10 cellular contexts compared by ENCODE assay signal in the genomic region with DNA sequence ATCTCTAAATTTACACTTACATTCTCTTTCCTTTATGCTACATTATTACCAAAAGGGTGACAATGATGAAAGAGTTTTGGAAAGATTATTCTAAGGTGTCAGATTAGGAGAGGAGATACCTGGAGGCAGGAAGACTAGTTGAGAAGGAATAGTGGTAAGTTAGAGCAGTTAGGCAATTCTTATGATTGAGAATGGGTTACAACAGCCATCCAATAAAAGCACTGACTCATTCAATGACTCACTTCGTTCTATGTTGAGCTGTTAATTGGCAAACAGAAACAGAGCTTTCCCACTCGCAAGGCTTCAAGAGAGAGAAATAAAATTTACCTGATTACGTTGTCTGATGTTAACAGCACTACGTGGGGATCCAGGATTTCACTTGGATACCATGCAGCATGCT. TPM values are rescaled to one million over a fixed set of nuclear protein-coding genes. Genes with fewer than 3 reads are reported as not detected.
DNase-seq lines count a peak whose midpoint lies in the region; ATAC-seq and TF ChIP-seq lines count a peak whose summit lies in the region.
"Had no signal": no experiment of that assay in that cellular context is flagged by ENCODE, and none has a peak within 500 bp of the region (broad histone marks: within the 10 kb centered on the region; RNA-seq: fewer than 3 reads in every experiment).

No MANE protein-coding gene starts in this region.

- 48 to 78% (median 62%) methylated on average over 4 of the region's 4 CpGs for WGBS in psoas muscle, 3 donors

- ATAC-seq in psoas muscle = peak; percentile 87 to 94 (median 92)

- H3K9ac ChIP-seq in colonic mucosa (ENCODE audit: low read depth in 2 of 2, low read length in 2 of 2) = no peak overlapping the region

- intact Hi-C loops in colonic mucosa (cut with DNase I) = no loop called here
- intact Hi-C loops in psoas muscle (cut with DNase I) = no loop called here

- TF ChIP-seq CTCF in colonic mucosa (IDR thresholded peaks at IDR 0.05) (no peak), psoas muscle (IDR thresholded peaks at IDR 0.05) (no peak)

- H3K4me3 ChIP-seq in colonic mucosa (no peak overlapping the region), psoas muscle (no peak overlapping the region), HAP-1 (no peak overlapping the region)

- DNase-seq in Daoy (ENCODE audit: low read depth) (peak; percentile 83), NCI-H460 (ENCODE audit: extremely low read depth, low read depth) (peak; percentile 90), colonic mucosa (peak; percentile 29), psoas muscle (no peak), HAP-1 (ENCODE audit: low spot score in 2 of 2) (no peak), NAMALWA (ENCODE audit: low spot score) (no peak), NCI-H1105 treated with DMSO at 0.1 percent for 48 hours (lab: John Stamatoyannopoulos, UW) (no peak), NCI-H748 (lab: John Stamatoyannopoulos, UW; ENCODE audit: unreplicated experiment) (no peak)
- DNase-seq: effector memory CD4-positive, alpha-beta T cell; stimulated activated CD8-positive, alpha-beta memory T cell treated with anti-CD3 and anti-CD28 coated beads, Interleukin-4, amount 100 ng/mL, for 48 hours had no signal

- H3K27ac ChIP-seq in colonic mucosa = peak overlapping the region; percentile 68
- H3K27ac ChIP-seq in psoas muscle = peak overlapping the region; percentile 69

- H3K27me3 ChIP-seq in colonic mucosa = no peaks in the 10 kb centered on the region
- no peaks in the 10 kb centered on the region for H3K27me3 ChIP-seq in psoas muscle (ENCODE audit: insufficient read depth in 3 of 3, low read length in 2 of 3)
- no peaks in the 10 kb centered on the region for H3K27me3 ChIP-seq in HAP-1 (ENCODE audit: low read depth)

- H3K9me3 ChIP-seq in colonic mucosa (no peaks in the 10 kb centered on the region), psoas muscle (no peaks in the 10 kb centered on the region), HAP-1 (no peaks in the 10 kb centered on the region)

- H3K4me1 ChIP-seq in colonic mucosa = peaks cover 19% of the 10 kb centered on the region
- peaks cover 56% of the 10 kb centered on the region for H3K4me1 ChIP-seq in psoas muscle
- no peaks in the 10 kb centered on the region for H3K4me1 ChIP-seq in HAP-1

- H3K36me3 ChIP-seq in colonic mucosa (peaks cover 15% of the 10 kb centered on the region), psoas muscle (ENCODE audit: insufficient read depth in 1 of 2, low read depth in 1 of 2) (peaks cover 8 to 90% of the 10 kb centered on the region in 2 donors), HAP-1 (replicated peaks) (peaks cover 70% of the 10 kb centered on the region)

- in situ Hi-C loops in HAP-1 (cut with MboI; ENCODE audit: low sequenced_read_pairs) = no loop called here

RNA-seq across cellular contexts. Expression of a gene that starts 5.8 kb away (rescaled TPM):
- 192 and 198 TPM in 2 replicates for total RNA-seq in Daoy (2014; rRNA removed; shearing (Covaris generic))
- 219 and 243 TPM in 2 replicates for total RNA-seq in NCI-H460 (2014; rRNA removed; shearing (Covaris generic))
- polyA plus RNA-seq in NCI-H460 (2014; cell fraction: nucleus; rRNA removed) = 82.1 and 96.7 TPM in 2 replicates
- 10 to 100 TPM; 66.5 to 77.6 TPM for total RNA-seq in colonic mucosa
- 10 to 100 TPM; 54.4 to 90.9 (median 84.1) TPM for total RNA-seq in psoas muscle
- polyA plus RNA-seq in psoas muscle = 100 to 1,000 TPM in 1 of 3 donors, 10 to 100 TPM in 2; 69.6 to 106 (median 75.5) TPM

RNA-seq across cellular contexts. Expression of a gene that starts 6.3 kb away (rescaled TPM):
- total RNA-seq in Daoy (2014; rRNA removed; shearing (Covaris generic)) = 100.0 and 119 TPM in 2 replicates
- 58.9 and 78.3 TPM in 2 replicates for total RNA-seq in NCI-H460 (2014; rRNA removed; shearing (Covaris generic))
- 167 and 196 TPM in 2 replicates for polyA plus RNA-seq in NCI-H460 (2014; cell fraction: nucleus; rRNA removed)
- total RNA-seq in colonic mucosa (10 to 100 TPM; 25.4 to 30.7 TPM), psoas muscle (10 to 100 TPM; 24.7 to 36.3 (median 27.5) TPM)
- 10 to 100 TPM; 25.2 to 65.2 (median 48.1) TPM for polyA plus RNA-seq in psoas muscle

RNA-seq across cellular contexts. Expression of a gene that starts 25.3 kb away (rescaled TPM):
- 709 and 891 TPM in 2 replicates for total RNA-seq in Daoy (2014; rRNA removed; shearing (Covaris generic))
- total RNA-seq in NCI-H460 (2014; rRNA removed; shearing (Covaris generic)) = 725 and 734 TPM in 2 replicates
- 898 and 970 TPM in 2 replicates for polyA plus RNA-seq in NCI-H460 (2014; cell fraction: nucleus; rRNA removed)
- total RNA-seq in colonic mucosa (100 to 1,000 TPM; 126 to 349 TPM), psoas muscle (100 to 1,000 TPM; 107 to 184 (median 128) TPM)
- polyA plus RNA-seq in psoas muscle = 100 to 1,000 TPM; 166 to 472 (median 209) TPM

RNA-seq across cellular contexts. Expression of a gene that starts 55.1 kb away (rescaled TPM):
- 8.9 and 10.9 TPM in 2 replicates for total RNA-seq in Daoy (2014; rRNA removed; shearing (Covaris generic))
- total RNA-seq in NCI-H460 (2014; rRNA removed; shearing (Covaris generic)) = 21.2 and 23.6 TPM in 2 replicates
- 16.7 and 21.9 TPM in 2 replicates for polyA plus RNA-seq in NCI-H460 (2014; cell fraction: nucleus; rRNA removed)
- total RNA-seq in colonic mucosa (10 to 100 TPM in 1 of 2 donors, 1 to 10 TPM in 1; 8.3 to 14.3 TPM), psoas muscle (10 to 100 TPM in 3 of 4 donors, 1 to 10 TPM in 1; 8.9 to 17.7 (median 12.0) TPM)
- 1 to 10 TPM; 3.9 to 9.6 (median 6.9) TPM for polyA plus RNA-seq in psoas muscle

Comparison
In these comparisons a context has a peak if more than half of its experiments do, and no peak if none do; other contexts are left out.
1. DNase-seq: peak in Daoy (single experiment), NCI-H460 (single experiment) and colonic mucosa (single experiment); none in psoas muscle (0 of 2), HAP-1 (0 of 2), NAMALWA (single experiment), NCI-H1105 treated with DMSO at 0.1 percent for 48 hours (single experiment) and NCI-H748 (single experiment).